12 cellular contexts compared by ENCODE assay signal in genomic region chr1:113858982-113859381, GRCh38. TPM values are rescaled to one million over a fixed set of nuclear protein-coding genes. Genes with fewer than 3 reads are reported as not detected.
DNase-seq lines count a peak whose midpoint lies in the region; ATAC-seq, FAIRE-seq and TF ChIP-seq lines count a peak whose summit lies in the region.
"Had no signal": no experiment of that assay in that cellular context is flagged by ENCODE, and none has a peak within 500 bp of the region (broad histone marks: within the 10 kb centered on the region; RNA-seq: fewer than 3 reads in every experiment).

No MANE protein-coding gene starts in this region.

- H3K27ac ChIP-seq in HepG2 (ENCODE audit: extremely low read length, insufficient read depth, low read length) (no peak overlapping the region), right lobe of liver (no peak overlapping the region), upper lobe of right lung (no peak overlapping the region)
- H3K27ac ChIP-seq: gastrocnemius medialis, prostate gland had no signal

- no peaks in the 10 kb centered on the region for H3K9me3 Mint-ChIP-seq in activated naive CD8-positive, alpha-beta T cell treated with anti-CD3 and anti-CD28 coated beads, Interleukin-2, amount 50 U/mL, for 24 hours
- no peaks in the 10 kb centered on the region for H3K9me3 Mint-ChIP-seq in stimulated activated naive B cell treated with anti-CD40 and anti-IgM and Interleukin-4, amounts not matched to agents 10 μg/mL and 1 μg/mL and 100 μg/mL, for 72 hours
- H3K9me3 Mint-ChIP-seq: activated T-cell treated with anti-CD3 and anti-CD28 coated beads, Interleukin-2, amount 50 U/mL, for 72 hours had no signal

- no peaks in the 10 kb centered on the region for H3K79me2 ChIP-seq in HepG2 (ENCODE audit: insufficient read depth, low read length)

- DNase-seq in HepG2 (ENCODE audit: low spot score) (no peak), right lobe of liver (no peak), upper lobe of right lung (no peak), NCI-H748 treated with DMSO at 0.1 percent for 48 hours (lab: John Stamatoyannopoulos, UW) (no peak)
- DNase-seq in activated naive CD8-positive, alpha-beta T cell treated with anti-CD3 and anti-CD28 coated beads, Interleukin-2, amount 50 U/mL, for 24 hours = no peak
- DNase-seq in stimulated activated naive B cell treated with anti-CD40 and anti-IgM and Interleukin-4, amounts not matched to agents 10 μg/mL and 1 μg/mL and 100 μg/mL, for 72 hours = no peak
- DNase-seq: activated T-cell treated with anti-CD3 and anti-CD28 coated beads, Interleukin-2, amount 50 U/mL, for 72 hours; DMS53; gastrocnemius medialis; MG63; stimulated activated naive CD4-positive, alpha-beta T cell had no signal

- H3K4me3 ChIP-seq in HepG2 (replicated peaks in 1 of 3; ENCODE audit: insufficient read depth in 1 of 3, low read depth in 2 of 3, low read length in 3 of 3) = no peak overlapping the region
- no peak overlapping the region for H3K4me3 ChIP-seq in right lobe of liver
- no peak overlapping the region for H3K4me3 ChIP-seq in upper lobe of right lung
- H3K4me3 ChIP-seq: gastrocnemius medialis, MG63, prostate gland had no signal

- no peaks in the 10 kb centered on the region for H3K27me3 Mint-ChIP-seq in activated naive CD8-positive, alpha-beta T cell treated with anti-CD3 and anti-CD28 coated beads, Interleukin-2, amount 50 U/mL, for 24 hours
- H3K27me3 Mint-ChIP-seq in stimulated activated naive B cell treated with anti-CD40 and anti-IgM and Interleukin-4, amounts not matched to agents 10 μg/mL and 1 μg/mL and 100 μg/mL, for 72 hours = no peaks in the 10 kb centered on the region

- in situ Hi-C loops in HepG2 (cut with HindIII; ENCODE audit: extremely low pct_ligation_motif_present, low pct_unique_long_range_greater_than_20kb) = no loop called here

- no peak overlapping the region for H3K4me3 Mint-ChIP-seq in activated naive CD8-positive, alpha-beta T cell treated with anti-CD3 and anti-CD28 coated beads, Interleukin-2, amount 50 U/mL, for 24 hours
- peak overlapping the region; percentile 60 to 70 for H3K4me3 Mint-ChIP-seq in stimulated activated naive B cell treated with anti-CD40 and anti-IgM and Interleukin-4, amounts not matched to agents 10 μg/mL and 1 μg/mL and 100 μg/mL, for 72 hours

- H3K4me2 ChIP-seq in HepG2 (ENCODE audit: low read depth, low read length) = no peak overlapping the region

- no TSS peak for BruUV-seq in HepG2 (replicated peaks; lab: Mats Ljungman, UMichigan)

- CTCF ChIA-PET in HepG2 (lab: Yijun Ruan, JAX; ENCODE audit: low intra/inter-chr PET ratio, low total read pairs) = no interaction called here

- ATAC-seq in HepG2 (no peak), right lobe of liver (no peak), upper lobe of right lung (no peak)
- ATAC-seq in activated naive CD8-positive, alpha-beta T cell treated with anti-CD3 and anti-CD28 coated beads, Interleukin-2, amount 50 U/mL, for 24 hours = no peak
- no peak for ATAC-seq in stimulated activated naive B cell treated with anti-CD40 and anti-IgM and Interleukin-4, amounts not matched to agents 10 μg/mL and 1 μg/mL and 100 μg/mL, for 72 hours (replicated peaks)
- ATAC-seq: activated T-cell treated with anti-CD3 and anti-CD28 coated beads, Interleukin-2, amount 50 U/mL, for 72 hours; gastrocnemius medialis had no signal

- H3K9ac ChIP-seq in HepG2 (ENCODE audit: insufficient read depth, low read depth, low read length) = no peak overlapping the region

- TF ChIP-seq RAD21 in HepG2 (CRISPR knock-in tag; IDR thresholded peaks at IDR 0.05) = no peak

- TF ChIP-seq POLR2A in HepG2 (IDR thresholded peaks at IDR 0.05; ENCODE audit: insufficient read depth in 1 of 2, low read depth in 2 of 2, low read length in 2 of 2) (no peak), right lobe of liver (IDR thresholded peaks at IDR 0.05) (no peak)

- POLR2A ChIA-PET in HepG2 (lab: Yijun Ruan, JAX) = no interaction called here

- TF ChIP-seq EP300 in HepG2 (IDR thresholded peaks at IDR 0.05; ENCODE audit: low read depth in 2 of 2, low read length in 2 of 2) (no peak), HepG2 (CRISPR knock-in tag; IDR thresholded peaks at IDR 0.05; ENCODE audit: borderline replicate concordance) (no peak)

- peak overlapping the region; percentile 23 for H3K27ac Mint-ChIP-seq in activated naive CD8-positive, alpha-beta T cell treated with anti-CD3 and anti-CD28 coated beads, Interleukin-2, amount 50 U/mL, for 24 hours
- peak overlapping the region; percentile 80 for H3K27ac Mint-ChIP-seq in stimulated activated naive B cell treated with anti-CD40 and anti-IgM and Interleukin-4, amounts not matched to agents 10 μg/mL and 1 μg/mL and 100 μg/mL, for 72 hours

- H3K9me3 ChIP-seq in HepG2 (ENCODE audit: low read length) (no peaks in the 10 kb centered on the region), right lobe of liver (no peaks in the 10 kb centered on the region), upper lobe of right lung (no peaks in the 10 kb centered on the region)
- H3K9me3 ChIP-seq: gastrocnemius medialis, MG63, prostate gland had no signal

- TF ChIP-seq CTCF in HepG2 (CRISPR knock-in tag; IDR thresholded peaks at IDR 0.05) (no peak), right lobe of liver (IDR thresholded peaks at IDR 0.05) (no peak), upper lobe of right lung (IDR thresholded peaks at IDR 0.05) (no peak)

- intact Hi-C loops in HepG2 (cut with micrococcal nuclease; ENCODE audit: unreplicated experiment) (no loop called here), right lobe of liver (cut with DNase I) (no loop called here), upper lobe of right lung (cut with DNase I) (no loop called here)

- H3K27me3 ChIP-seq in HepG2 (ENCODE audit: control insufficient read depth in 1 of 2, insufficient read depth in 2 of 2, low read length in 2 of 2) = no peaks in the 10 kb centered on the region; a peak in 1 of 5 replicates
- no peaks in the 10 kb centered on the region for H3K27me3 ChIP-seq in right lobe of liver
- H3K27me3 ChIP-seq in upper lobe of right lung = no peaks in the 10 kb centered on the region
- H3K27me3 ChIP-seq: gastrocnemius medialis, MG63 had no signal

- no peak overlapping the region for H2AFZ ChIP-seq in HepG2 (ENCODE audit: low read length)

- H3K36me3 Mint-ChIP-seq in activated naive CD8-positive, alpha-beta T cell treated with anti-CD3 and anti-CD28 coated beads, Interleukin-2, amount 50 U/mL, for 24 hours (ENCODE audit: low read depth) = peaks cover 71% of the 10 kb centered on the region
- H3K36me3 Mint-ChIP-seq in stimulated activated naive B cell treated with anti-CD40 and anti-IgM and Interleukin-4, amounts not matched to agents 10 μg/mL and 1 μg/mL and 100 μg/mL, for 72 hours = peaks cover 23 to 46% of the 10 kb centered on the region in 2 donors

- H3K4me1 ChIP-seq in HepG2 (ENCODE audit: insufficient read depth, low read length) (peaks cover 14% of the 10 kb centered on the region), right lobe of liver (no peaks in the 10 kb centered on the region), upper lobe of right lung (peaks cover 28% of the 10 kb centered on the region)
- H3K4me1 ChIP-seq: gastrocnemius medialis, prostate gland had no signal

- FAIRE-seq in HepG2 (lab: Jason Lieb, UNC) = no peak

- 4% methylated on average over 1 of the region's 1 CpG for WGBS in HepG2 (ENCODE audit: low lambda C conversion rate)
- 62% methylated on average over 1 of the region's 1 CpG for WGBS in right lobe of liver (ENCODE audit: insufficient coverage, low coverage, low lambda C conversion rate, missing lambda C conversion rate)

- H3K36me3 ChIP-seq in HepG2 (replicated peaks in 1 of 2; ENCODE audit: control insufficient read depth in 1 of 2, insufficient read depth in 2 of 2, low read length in 2 of 2) = no peaks in the 10 kb centered on the region
- H3K36me3 ChIP-seq in right lobe of liver = no peaks in the 10 kb centered on the region
- H3K36me3 ChIP-seq in upper lobe of right lung = no peaks in the 10 kb centered on the region
- H3K36me3 ChIP-seq: gastrocnemius medialis, MG63, prostate gland had no signal

- H4K20me1 ChIP-seq in HepG2 (ENCODE audit: insufficient read depth, low read length) = no peaks in the 10 kb centered on the region

- peaks cover 53% of the 10 kb centered on the region for H3K4me1 Mint-ChIP-seq in activated naive CD8-positive, alpha-beta T cell treated with anti-CD3 and anti-CD28 coated beads, Interleukin-2, amount 50 U/mL, for 24 hours
- peaks cover 41 to 71% of the 10 kb centered on the region in 2 donors for H3K4me1 Mint-ChIP-seq in stimulated activated naive B cell treated with anti-CD40 and anti-IgM and Interleukin-4, amounts not matched to agents 10 μg/mL and 1 μg/mL and 100 μg/mL, for 72 hours

RNA-seq across cellular contexts. Expression of gene PTPN22, which starts 12.5 kb away (rescaled TPM):
- not detected in 2 replicates for total RNA-seq in HepG2 (2016; rRNA removed; fragmentation: Illumina TruSeq; extraction: Trizol)
- not detected in 2 replicates for total RNA-seq in HepG2 (2016; cell fraction: cytosol; rRNA removed; fragmentation: Illumina TruSeq; extraction: Trizol; ENCODE audit: low read depth)
- total RNA-seq in HepG2 (2016; cell fraction: insoluble cytoplasmic fraction; rRNA removed; fragmentation: Illumina TruSeq; extraction: Trizol) = not detected in 2 replicates
- 0.06 TPM in 1 of 2 replicates, not detected in the other for total RNA-seq in HepG2 (2016; cell fraction: membrane; rRNA removed; fragmentation: Illumina TruSeq; extraction: Trizol)
- not detected in 2 replicates for total RNA-seq in HepG2 (2016; cell fraction: nucleus; rRNA removed; fragmentation: Illumina TruSeq; extraction: Trizol)
- not detected in 2 replicates for polyA plus RNA-seq in HepG2 (2011; rRNA removed)
- polyA plus RNA-seq in HepG2 (2011; cell fraction: cytosol; rRNA removed) = not detected in 2 replicates
- not detected in 2 replicates for polyA plus RNA-seq in HepG2 (2011; cell fraction: nucleus; rRNA removed)
- polyA plus RNA-seq in HepG2 (2012) = not detected in 2 replicates
- not detected in 2 replicates for polyA plus RNA-seq in HepG2 (2016; cell fraction: cytosol; fragmentation: Illumina TruSeq; extraction: Trizol; ENCODE audit: low read depth)
- not detected in 2 replicates for polyA plus RNA-seq in HepG2 (2016; cell fraction: insoluble cytoplasmic fraction; fragmentation: Illumina TruSeq; extraction: Trizol; ENCODE audit: low read depth)
- polyA plus RNA-seq in HepG2 (2016; cell fraction: membrane; fragmentation: Illumina TruSeq; extraction: Trizol; ENCODE audit: low read depth) = not detected in 2 replicates
- polyA plus RNA-seq in HepG2 (2016; cell fraction: nucleus; fragmentation: Illumina TruSeq; extraction: Trizol; ENCODE audit: insufficient read depth, low read depth) = not detected in 2 replicates
- not detected in 2 replicates for polyA minus RNA-seq in HepG2 (2011; rRNA and poly(A)+ RNA removed; ENCODE audit: low replicate concordance)
- polyA minus RNA-seq in HepG2 (2011; cell fraction: cytosol; rRNA and poly(A)+ RNA removed) = not detected in 2 replicates
- not detected in 2 replicates for polyA minus RNA-seq in HepG2 (2011; cell fraction: nucleus; rRNA and poly(A)+ RNA removed)
- 1 to 10 TPM in 4 of 6 experiments, under 1 TPM in 2; 0.48 to 1.6 (median 1.2) TPM for total RNA-seq in right lobe of liver
- 12.2 TPM for total RNA-seq in upper lobe of right lung

RNA-seq across cellular contexts. Expression of gene BCL2L15, which starts 28.4 kb away (rescaled TPM):
- total RNA-seq in HepG2 (2016; rRNA removed; fragmentation: Illumina TruSeq; extraction: Trizol) = 0.27 TPM in 1 of 2 replicates, not detected in the other
- not detected in 2 replicates for total RNA-seq in HepG2 (2016; cell fraction: cytosol; rRNA removed; fragmentation: Illumina TruSeq; extraction: Trizol; ENCODE audit: low read depth)
- 0.04 and 0.09 TPM in 2 replicates for total RNA-seq in HepG2 (2016; cell fraction: insoluble cytoplasmic fraction; rRNA removed; fragmentation: Illumina TruSeq; extraction: Trizol)
- 0.07 TPM in 1 of 2 replicates, not detected in the other for total RNA-seq in HepG2 (2016; cell fraction: membrane; rRNA removed; fragmentation: Illumina TruSeq; extraction: Trizol)
- total RNA-seq in HepG2 (2016; cell fraction: nucleus; rRNA removed; fragmentation: Illumina TruSeq; extraction: Trizol) = 0.09 and 0.22 TPM in 2 replicates
- 0.03 TPM in 2 replicates for polyA plus RNA-seq in HepG2 (2011; rRNA removed)
- not detected in 2 replicates for polyA plus RNA-seq in HepG2 (2011; cell fraction: cytosol; rRNA removed)
- 0.09 and 0.11 TPM in 2 replicates for polyA plus RNA-seq in HepG2 (2011; cell fraction: nucleus; rRNA removed)
- 0.03 TPM in 1 of 2 replicates, not detected in the other for polyA plus RNA-seq in HepG2 (2012)
- not detected in 2 replicates for polyA plus RNA-seq in HepG2 (2016; cell fraction: cytosol; fragmentation: Illumina TruSeq; extraction: Trizol; ENCODE audit: low read depth)
- not detected in 2 replicates for polyA plus RNA-seq in HepG2 (2016; cell fraction: insoluble cytoplasmic fraction; fragmentation: Illumina TruSeq; extraction: Trizol; ENCODE audit: low read depth)
- not detected in 2 replicates for polyA plus RNA-seq in HepG2 (2016; cell fraction: membrane; fragmentation: Illumina TruSeq; extraction: Trizol; ENCODE audit: low read depth)
- polyA plus RNA-seq in HepG2 (2016; cell fraction: nucleus; fragmentation: Illumina TruSeq; extraction: Trizol; ENCODE audit: insufficient read depth, low read depth) = 1.1 and 1.3 TPM in 2 replicates
- 0.47 TPM in 1 of 2 replicates, not detected in the other for polyA minus RNA-seq in HepG2 (2011; rRNA and poly(A)+ RNA removed; ENCODE audit: low replicate concordance)
- not detected in 2 replicates for polyA minus RNA-seq in HepG2 (2011; cell fraction: cytosol; rRNA and poly(A)+ RNA removed)
- 0.37 and 0.52 TPM in 2 replicates for polyA minus RNA-seq in HepG2 (2011; cell fraction: nucleus; rRNA and poly(A)+ RNA removed)
- total RNA-seq in right lobe of liver = under 1 TPM in 5 of 6 experiments, not detected in 1; 0.06 to 0.73 (median 0.13) TPM
- 1.8 TPM for total RNA-seq in upper lobe of right lung

RNA-seq across cellular contexts. Expression of gene AP4B1, which starts 45.6 kb away (rescaled TPM):
- total RNA-seq in HepG2 (2016; rRNA removed; fragmentation: Illumina TruSeq; extraction: Trizol) (9.7 and 12.0 TPM in 2 replicates), right lobe of liver (1 to 10 TPM; 6.0 to 9.0 (median 7.0) TPM), upper lobe of right lung (16.1 TPM)
- total RNA-seq in HepG2 (2016; cell fraction: cytosol; rRNA removed; fragmentation: Illumina TruSeq; extraction: Trizol; ENCODE audit: low read depth) = 2.7 and 3.8 TPM in 2 replicates
- 11.0 TPM in 2 replicates for total RNA-seq in HepG2 (2016; cell fraction: insoluble cytoplasmic fraction; rRNA removed; fragmentation: Illumina TruSeq; extraction: Trizol)
- 3.2 and 4.5 TPM in 2 replicates for total RNA-seq in HepG2 (2016; cell fraction: membrane; rRNA removed; fragmentation: Illumina TruSeq; extraction: Trizol)
- total RNA-seq in HepG2 (2016; cell fraction: nucleus; rRNA removed; fragmentation: Illumina TruSeq; extraction: Trizol) = 9.5 and 10.7 TPM in 2 replicates
- 7.7 and 8.5 TPM in 2 replicates for polyA plus RNA-seq in HepG2 (2011; rRNA removed)
- 3.2 and 3.9 TPM in 2 replicates for polyA plus RNA-seq in HepG2 (2011; cell fraction: cytosol; rRNA removed)
- polyA plus RNA-seq in HepG2 (2011; cell fraction: nucleus; rRNA removed) = 19.9 and 25.7 TPM in 2 replicates
- polyA plus RNA-seq in HepG2 (2012) = 5.9 and 7.4 TPM in 2 replicates
- polyA plus RNA-seq in HepG2 (2016; cell fraction: cytosol; fragmentation: Illumina TruSeq; extraction: Trizol; ENCODE audit: low read depth) = 0.76 and 0.99 TPM in 2 replicates
- polyA plus RNA-seq in HepG2 (2016; cell fraction: insoluble cytoplasmic fraction; fragmentation: Illumina TruSeq; extraction: Trizol; ENCODE audit: low read depth) = 7.3 and 8.2 TPM in 2 replicates
- 1.7 and 1.8 TPM in 2 replicates for polyA plus RNA-seq in HepG2 (2016; cell fraction: membrane; fragmentation: Illumina TruSeq; extraction: Trizol; ENCODE audit: low read depth)
- polyA plus RNA-seq in HepG2 (2016; cell fraction: nucleus; fragmentation: Illumina TruSeq; extraction: Trizol; ENCODE audit: insufficient read depth, low read depth) = 25.9 and 26.7 TPM in 2 replicates
- 6.5 and 29.5 TPM in 2 replicates for polyA minus RNA-seq in HepG2 (2011; rRNA and poly(A)+ RNA removed; ENCODE audit: low replicate concordance)
- 4.1 and 4.3 TPM in 2 replicates for polyA minus RNA-seq in HepG2 (2011; cell fraction: cytosol; rRNA and poly(A)+ RNA removed)
- polyA minus RNA-seq in HepG2 (2011; cell fraction: nucleus; rRNA and poly(A)+ RNA removed) = 33.3 and 38.8 TPM in 2 replicates

RNA-seq across cellular contexts. Expression of gene DCLRE1B, which starts 46.1 kb away (rescaled TPM):
- total RNA-seq in HepG2 (2016; rRNA removed; fragmentation: Illumina TruSeq; extraction: Trizol) = 8.0 and 11.5 TPM in 2 replicates
- total RNA-seq in HepG2 (2016; cell fraction: cytosol; rRNA removed; fragmentation: Illumina TruSeq; extraction: Trizol; ENCODE audit: low read depth) = 1.3 and 1.4 TPM in 2 replicates
- 7.3 and 9.5 TPM in 2 replicates for total RNA-seq in HepG2 (2016; cell fraction: insoluble cytoplasmic fraction; rRNA removed; fragmentation: Illumina TruSeq; extraction: Trizol)
- total RNA-seq in HepG2 (2016; cell fraction: membrane; rRNA removed; fragmentation: Illumina TruSeq; extraction: Trizol) = 5.6 and 5.7 TPM in 2 replicates
- total RNA-seq in HepG2 (2016; cell fraction: nucleus; rRNA removed; fragmentation: Illumina TruSeq; extraction: Trizol) = 3.4 and 4.6 TPM in 2 replicates
- 2.3 and 2.7 TPM in 2 replicates for polyA plus RNA-seq in HepG2 (2011; rRNA removed)
- polyA plus RNA-seq in HepG2 (2011; cell fraction: cytosol; rRNA removed) = 2.3 and 2.9 TPM in 2 replicates
- 1.4 and 1.5 TPM in 2 replicates for polyA plus RNA-seq in HepG2 (2011; cell fraction: nucleus; rRNA removed)
- polyA plus RNA-seq in HepG2 (2012) = 4.4 and 6.4 TPM in 2 replicates
- 1.1 and 1.4 TPM in 2 replicates for polyA plus RNA-seq in HepG2 (2016; cell fraction: cytosol; fragmentation: Illumina TruSeq; extraction: Trizol; ENCODE audit: low read depth)
- 12.5 and 13.5 TPM in 2 replicates for polyA plus RNA-seq in HepG2 (2016; cell fraction: insoluble cytoplasmic fraction; fragmentation: Illumina TruSeq; extraction: Trizol; ENCODE audit: low read depth)
- 3.2 and 5.2 TPM in 2 replicates for polyA plus RNA-seq in HepG2 (2016; cell fraction: membrane; fragmentation: Illumina TruSeq; extraction: Trizol; ENCODE audit: low read depth)
- 6.1 and 6.6 TPM in 2 replicates for polyA plus RNA-seq in HepG2 (2016; cell fraction: nucleus; fragmentation: Illumina TruSeq; extraction: Trizol; ENCODE audit: insufficient read depth, low read depth)
- polyA minus RNA-seq in HepG2 (2011; rRNA and poly(A)+ RNA removed; ENCODE audit: low replicate concordance) = 5.8 and 20.0 TPM in 2 replicates
- 2.1 and 2.3 TPM in 2 replicates for polyA minus RNA-seq in HepG2 (2011; cell fraction: cytosol; rRNA and poly(A)+ RNA removed)
- polyA minus RNA-seq in HepG2 (2011; cell fraction: nucleus; rRNA and poly(A)+ RNA removed) = 1.4 and 1.7 TPM in 2 replicates
- 1 to 10 TPM; 1.6 to 3.3 (median 1.9) TPM for total RNA-seq in right lobe of liver
- 6.6 TPM for total RNA-seq in upper lobe of right lung

RNA-seq across cellular contexts. Expression of gene RSBN1, which starts 46.7 kb away (rescaled TPM):
- total RNA-seq in HepG2 (2016; rRNA removed; fragmentation: Illumina TruSeq; extraction: Trizol) (10.4 and 13.6 TPM in 2 replicates), right lobe of liver (1 to 10 TPM; 4.1 to 5.9 (median 5.0) TPM), upper lobe of right lung (23.2 TPM)
- 1.2 and 1.3 TPM in 2 replicates for total RNA-seq in HepG2 (2016; cell fraction: cytosol; rRNA removed; fragmentation: Illumina TruSeq; extraction: Trizol; ENCODE audit: low read depth)
- total RNA-seq in HepG2 (2016; cell fraction: insoluble cytoplasmic fraction; rRNA removed; fragmentation: Illumina TruSeq; extraction: Trizol) = 9.9 and 15.2 TPM in 2 replicates
- 2.7 and 3.1 TPM in 2 replicates for total RNA-seq in HepG2 (2016; cell fraction: membrane; rRNA removed; fragmentation: Illumina TruSeq; extraction: Trizol)
- total RNA-seq in HepG2 (2016; cell fraction: nucleus; rRNA removed; fragmentation: Illumina TruSeq; extraction: Trizol) = 9.1 TPM in 2 replicates
- polyA plus RNA-seq in HepG2 (2011; rRNA removed) = 6.3 and 8.3 TPM in 2 replicates
- polyA plus RNA-seq in HepG2 (2011; cell fraction: cytosol; rRNA removed) = 3.2 and 4.8 TPM in 2 replicates
- 5.5 and 7.9 TPM in 2 replicates for polyA plus RNA-seq in HepG2 (2011; cell fraction: nucleus; rRNA removed)
- 5.8 and 8.9 TPM in 2 replicates for polyA plus RNA-seq in HepG2 (2012)
- polyA plus RNA-seq in HepG2 (2016; cell fraction: cytosol; fragmentation: Illumina TruSeq; extraction: Trizol; ENCODE audit: low read depth) = 0.36 and 0.58 TPM in 2 replicates
- 6.3 and 7.1 TPM in 2 replicates for polyA plus RNA-seq in HepG2 (2016; cell fraction: insoluble cytoplasmic fraction; fragmentation: Illumina TruSeq; extraction: Trizol; ENCODE audit: low read depth)
- polyA plus RNA-seq in HepG2 (2016; cell fraction: membrane; fragmentation: Illumina TruSeq; extraction: Trizol; ENCODE audit: low read depth) = 0.86 and 1.1 TPM in 2 replicates
- polyA plus RNA-seq in HepG2 (2016; cell fraction: nucleus; fragmentation: Illumina TruSeq; extraction: Trizol; ENCODE audit: insufficient read depth, low read depth) = 9.1 and 9.7 TPM in 2 replicates
- 6.5 and 15.8 TPM in 2 replicates for polyA minus RNA-seq in HepG2 (2011; rRNA and poly(A)+ RNA removed; ENCODE audit: low replicate concordance)
- polyA minus RNA-seq in HepG2 (2011; cell fraction: cytosol; rRNA and poly(A)+ RNA removed) = 17.4 and 18.9 TPM in 2 replicates
- 20.1 and 31.0 TPM in 2 replicates for polyA minus RNA-seq in HepG2 (2011; cell fraction: nucleus; rRNA and poly(A)+ RNA removed)
